ENCODE assay signal across 8 cellular contexts in the genomic region with DNA sequence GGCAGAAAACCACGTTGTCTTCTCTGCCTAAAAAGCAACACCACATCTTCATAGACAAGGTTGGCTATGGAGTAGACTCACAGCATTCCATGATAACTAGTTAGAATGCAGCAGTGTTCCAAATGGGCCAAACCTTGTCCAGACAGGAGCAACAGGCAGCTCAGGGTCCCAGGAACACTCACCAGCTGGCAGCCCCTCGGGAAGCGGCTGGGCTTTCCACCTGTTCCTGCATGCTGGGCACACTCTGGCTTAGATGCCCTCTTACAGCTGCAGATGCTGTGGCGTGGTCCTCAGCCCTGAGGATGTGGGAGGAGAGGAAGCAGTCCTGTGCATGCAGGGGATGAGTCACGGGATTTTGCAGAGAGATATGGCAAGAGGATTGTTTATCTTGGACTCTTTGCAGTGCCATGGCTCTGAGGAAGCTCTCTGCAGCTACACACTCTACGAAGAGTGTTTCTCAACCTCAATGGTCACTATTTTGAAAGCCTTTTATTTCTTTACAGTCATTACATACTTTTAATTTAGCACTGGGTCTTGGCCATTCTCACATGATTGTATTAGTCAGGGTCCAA. TPM values are rescaled to one million over a fixed set of nuclear protein-coding genes. Genes with fewer than 3 reads are reported as not detected.
A peak's percentile ranks its signal among the peaks of the same experiment; 100 is the strongest.
DNase-seq lines count a peak whose midpoint lies in the region; ATAC-seq and TF ChIP-seq lines count a peak whose summit lies in the region.

No MANE protein-coding gene starts in this region.

- WGBS in lung, 2 donors: 32 to 36% methylated on average over 6 of the region's 6 CpGs

- H3K9me3 Mint-ChIP-seq in mesothelial cell of epicardium: no peaks in the 10 kb centered on the region

- peaks cover 0 to 5% of the 10 kb centered on the region in 2 donors for H3K36me3 ChIP-seq in lung (ENCODE audit: control insufficient read depth in 2 of 2, insufficient read depth in 2 of 2, low read length in 2 of 2)

- peaks cover 0 to 18% of the 10 kb centered on the region in 2 donors for H3K4me1 ChIP-seq in lung (ENCODE audit: control insufficient read depth in 2 of 2, insufficient read depth in 2 of 2, low read length in 2 of 2)

- peak overlapping the region in 1 of 2 donors; percentile 28 for H3K27ac ChIP-seq in lung (ENCODE audit: low read depth in 1 of 2, low read length in 1 of 2)

- H3K4me1 Mint-ChIP-seq in mesothelial cell of epicardium: peaks cover 5% of the 10 kb centered on the region

- no peaks in the 10 kb centered on the region for H3K27me3 Mint-ChIP-seq in mesothelial cell of epicardium (ENCODE audit: low read depth)

- DNase-seq in GF-D8 (lab: John Stamatoyannopoulos, UW): peak; percentile 83
- peak; percentile 73 for DNase-seq in NCI-H460 (ENCODE audit: extremely low read depth, low read depth)
- peak; percentile 48 to 79 for DNase-seq in T47D (ENCODE audit: low read depth in 1 of 2, low spot score in 1 of 2)
- DNase-seq in lung (ENCODE audit: low spot score): peak; percentile 42
- DNase-seq in NCI-H1930 (lab: John Stamatoyannopoulos, UW): no peak
- no peak for DNase-seq in NCI-H748 treated with DMSO at 0.1 percent for 48 hours (lab: John Stamatoyannopoulos, UW)
- no peak for DNase-seq in NCI-H2081 treated with DMSO at 0.1 percent for 48 hours (lab: John Stamatoyannopoulos, UW)
- DNase-seq in mesothelial cell of epicardium (ENCODE audit: low spot score in 2 of 2, unreplicated experiment in 2 of 2): no peak

- in situ Hi-C loops in T47D (cut with HindIII; ENCODE audit: low pct_unique_long_range_greater_than_20kb, low sequenced_read_pairs): no loop called here

- H3K4me3 ChIP-seq in lung: no peak overlapping the region

- no peaks in the 10 kb centered on the region for H3K27me3 ChIP-seq in lung (ENCODE audit: control insufficient read depth, insufficient read depth)

- TF ChIP-seq CTCF in lung (IDR thresholded peaks at IDR 0.05; ENCODE audit: control extremely low read depth, extremely low read depth): no peak
- no peak for TF ChIP-seq CTCF in mesothelial cell of epicardium (IDR thresholded peaks at IDR 0.05; ENCODE audit: unreplicated experiment)

- no peak overlapping the region for H3K4me3 Mint-ChIP-seq in mesothelial cell of epicardium

- H3K27ac Mint-ChIP-seq in mesothelial cell of epicardium: no peak overlapping the region

- no peaks in the 10 kb centered on the region for H3K36me3 Mint-ChIP-seq in mesothelial cell of epicardium

- ATAC-seq in lung (ENCODE audit: insufficient read depth, low FRiP score): peak; percentile 91

- no peaks in the 10 kb centered on the region for H3K9me3 ChIP-seq in lung (ENCODE audit: control insufficient read depth in 2 of 2, insufficient read depth in 1 of 2, low read length in 1 of 2)

RNA-seq across cellular contexts. Expression of a gene that starts 11.3 kb away (rescaled TPM):
- total RNA-seq in NCI-H460 (2014; rRNA removed; shearing (Covaris generic)): 0.07 TPM in 1 of 2 replicates, not detected in the other
- polyA plus RNA-seq in NCI-H460 (2014; cell fraction: nucleus; rRNA removed): 0.36 TPM in 1 of 2 replicates, not detected in the other
- total RNA-seq in lung (10 to 100 TPM in 1 of 2 donors, 1 to 10 TPM in 1; 9.7 to 17.6 TPM), mesothelial cell of epicardium (0.72 to 1.3 TPM (median 0.93 TPM) in 3 replicates)
- 10 to 100 TPM in 1 of 2 donors, 1 to 10 TPM in 1; 6.6 to 16.3 TPM for polyA plus RNA-seq in lung

Comparison
In these comparisons a context has a peak if more than half of its experiments do, and no peak if none do; other contexts are left out.
1. DNase-seq: peak in GF-D8 (single experiment), NCI-H460 (single experiment), T47D (2 of 2) and lung (single experiment); none in NCI-H1930 (0 of 2), NCI-H748 treated with DMSO at 0.1 percent for 48 hours (single experiment), NCI-H2081 treated with DMSO at 0.1 percent for 48 hours (single experiment) and mesothelial cell of epicardium (0 of 2).